ENCODE assay signal across 13 cellular contexts in the genomic region with DNA sequence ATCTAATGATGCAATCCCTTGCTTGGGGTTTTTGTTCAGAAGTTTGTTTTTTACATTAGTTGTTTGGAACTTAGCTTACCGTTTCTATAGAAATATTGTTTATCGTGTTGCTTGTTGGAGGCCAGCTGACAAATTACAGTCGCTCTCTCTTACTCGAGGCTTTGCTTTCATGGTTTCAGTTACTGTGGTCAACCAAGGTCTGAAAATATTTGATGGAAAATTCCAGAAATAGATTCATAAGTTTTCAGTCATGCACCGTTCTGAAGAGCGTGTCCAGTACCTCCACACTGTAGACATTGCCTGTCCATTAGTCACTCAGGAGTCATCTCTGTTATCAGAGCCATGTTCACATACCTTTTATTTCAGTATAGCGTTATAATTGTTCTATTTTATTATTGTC. TPM values are rescaled to one million over a fixed set of nuclear protein-coding genes. Genes with fewer than 3 reads are reported as not detected.
DNase-seq lines count a peak whose midpoint lies in the region; ATAC-seq and TF ChIP-seq lines count a peak whose summit lies in the region.
"Had no signal": no experiment of that assay in that cellular context is flagged by ENCODE, and none has a peak within 500 bp of the region (broad histone marks: within the 10 kb centered on the region; RNA-seq: fewer than 3 reads in every experiment).

No MANE protein-coding gene starts in this region.

- H3K4me3 ChIP-seq in astrocyte of the spinal cord (ENCODE audit: low read depth, low read length) (no peak overlapping the region), neutrophil (ENCODE audit: low read depth in 1 of 2, low read length in 1 of 2) (no peak overlapping the region), gastrocnemius medialis (no peak overlapping the region)
- H3K4me3 ChIP-seq: hepatocyte, SK-N-MC had no signal

- H3K36me3 Mint-ChIP-seq in CD14-positive monocyte (peaks cover 81 to 95% of the 10 kb centered on the region in 2 donors), nephron progenitor cell (ENCODE audit: low read depth) (peaks cover 72% of the 10 kb centered on the region)

- TF ChIP-seq CTCF in CD14-positive monocyte (IDR thresholded peaks at IDR 0.05) (no peak), astrocyte of the spinal cord (IDR thresholded peaks at IDR 0.05; ENCODE audit: low read depth, low read length) (no peak), neutrophil (IDR thresholded peaks at IDR 0.05) (no peak), gastrocnemius medialis (IDR thresholded peaks at IDR 0.05 in 4 of 5, conservative IDR thresholded peaks at IDR 0.05 in 1 of 5) (no peak), nephron progenitor cell (IDR thresholded peaks at IDR 0.05) (no peak)

- intact Hi-C loops in CD14-positive monocyte (cut with micrococcal nuclease) (no loop called here), gastrocnemius medialis (cut with DNase I; ENCODE audit: low total_unique reads) (loop anchor here (5.0 kb wide), 1 partner anchor 54 kb away; no protein-coding TSS in a partner anchor)

- H3K4me3 Mint-ChIP-seq in CD14-positive monocyte (no peak overlapping the region), nephron progenitor cell (no peak overlapping the region)
- H3K4me3 Mint-ChIP-seq: activated T-helper 17 cell treated with anti-CD3 and anti-CD28 coated beads, Interleukin-2, amount 50 U/mL, for 72 hours had no signal

- H3K9me3 ChIP-seq in neutrophil (no peaks in the 10 kb centered on the region), gastrocnemius medialis (no peaks in the 10 kb centered on the region)

- H3K36me3 ChIP-seq in neutrophil (peaks cover 90% of the 10 kb centered on the region), gastrocnemius medialis (peaks cover 0 to 33% of the 10 kb centered on the region in 2 donors)

- peaks cover 21 to 31% of the 10 kb centered on the region in 2 experiments for H3K4me1 ChIP-seq in neutrophil (ENCODE audit: control insufficient read depth in 1 of 2, insufficient read depth in 1 of 2, low read depth in 1 of 2, low read length in 1 of 2)
- no peaks in the 10 kb centered on the region for H3K4me1 ChIP-seq in gastrocnemius medialis

- no peak for DNase-seq in CD14-positive monocyte (ENCODE audit: low spot score)
- DNase-seq in HK-2 (ENCODE audit: unreplicated experiment), result peak; percentile 28
- DNase-seq in astrocyte of the spinal cord (ENCODE audit: low read depth, low spot score), result peak; percentile 73
- DNase-seq in gastrocnemius medialis, result no peak
- no peak for DNase-seq in OCI-M1 (lab: John Stamatoyannopoulos, UW)
- DNase-seq in nephron progenitor cell, result no peak
- DNase-seq: activated CD4-positive, CD25-positive, alpha-beta regulatory T cell treated with anti-CD3 and anti-CD28 coated beads, Interleukin-2, amount 50 U/mL, for 72 hours; NCI-H446 had no signal

- no peak for TF ChIP-seq POLR2A in gastrocnemius medialis (IDR thresholded peaks at IDR 0.05)

- peaks cover 0 to 3% (median 0%) of the 10 kb centered on the region in 3 donors for H3K27me3 Mint-ChIP-seq in CD14-positive monocyte (ENCODE audit: low read depth in 3 of 3)
- H3K27me3 Mint-ChIP-seq in nephron progenitor cell (ENCODE audit: low read depth, poor library complexity), result peaks cover 3% of the 10 kb centered on the region
- H3K27me3 Mint-ChIP-seq: activated T-helper 17 cell treated with anti-CD3 and anti-CD28 coated beads, Interleukin-2, amount 50 U/mL, for 72 hours had no signal

- in situ Hi-C loops in astrocyte of the spinal cord (cut with HindIII; ENCODE audit: low sequenced_read_pairs), result no loop called here
- in situ Hi-C loops in gastrocnemius medialis (cut with MboI; ENCODE audit: low sequenced_read_pairs in 4 of 4), result no loop called here

- H3K27ac ChIP-seq in neutrophil (peak overlapping the region; percentile 88), gastrocnemius medialis (no peak overlapping the region)
- H3K27ac ChIP-seq: hepatocyte, SK-N-MC had no signal

- H3K27me3 ChIP-seq in neutrophil (no peaks in the 10 kb centered on the region), gastrocnemius medialis (no peaks in the 10 kb centered on the region)
- H3K27me3 ChIP-seq: hepatocyte had no signal

- no peak for ATAC-seq in gastrocnemius medialis
- no peak for ATAC-seq in GM19455 (IDR thresholded peaks at IDR 0.05; ENCODE audit: unreplicated experiment)
- ATAC-seq: activated T-helper 17 cell treated with anti-CD3 and anti-CD28 coated beads, Interleukin-2, amount 50 U/mL, for 72 hours had no signal

- H3K9me3 Mint-ChIP-seq in CD14-positive monocyte (peaks cover 0 to 3% (median 0%) of the 10 kb centered on the region in 7 donors), nephron progenitor cell (no peaks in the 10 kb centered on the region)
- H3K9me3 Mint-ChIP-seq: activated T-helper 17 cell treated with anti-CD3 and anti-CD28 coated beads, Interleukin-2, amount 50 U/mL, for 72 hours had no signal

- H3K27ac Mint-ChIP-seq in CD14-positive monocyte (peak overlapping the region in 4 of 7 donors; percentile 53 to 91 (median 70)), nephron progenitor cell (no peak overlapping the region)
- H3K27ac Mint-ChIP-seq: activated T-helper 17 cell treated with anti-CD3 and anti-CD28 coated beads, Interleukin-2, amount 50 U/mL, for 72 hours had no signal

- H3K4me1 Mint-ChIP-seq in CD14-positive monocyte (peaks cover 27% of the 10 kb centered on the region), nephron progenitor cell (peaks cover 8% of the 10 kb centered on the region)

RNA-seq across cellular contexts. Expression of gene DEK, which starts 47.9 kb away (rescaled TPM):
- polyA plus RNA-seq in CD14-positive monocyte, result 10 to 100 TPM; 56.5 to 63.9 TPM
- 100 to 1,000 TPM in 2 of 4 donors, 10 to 100 TPM in 2; 60.5 to 134 (median 105) TPM for total RNA-seq in gastrocnemius medialis

Comparison
In these comparisons a context has a peak if more than half of its experiments do, and no peak if none do; other contexts are left out.
1. DNase-seq: peak in HK-2 (single experiment) and astrocyte of the spinal cord (single experiment); none in CD14-positive monocyte (single experiment), gastrocnemius medialis (0 of 2), OCI-M1 (single experiment) and nephron progenitor cell (single experiment).